17 cellular contexts compared by ENCODE assay signal in the genomic region with DNA sequence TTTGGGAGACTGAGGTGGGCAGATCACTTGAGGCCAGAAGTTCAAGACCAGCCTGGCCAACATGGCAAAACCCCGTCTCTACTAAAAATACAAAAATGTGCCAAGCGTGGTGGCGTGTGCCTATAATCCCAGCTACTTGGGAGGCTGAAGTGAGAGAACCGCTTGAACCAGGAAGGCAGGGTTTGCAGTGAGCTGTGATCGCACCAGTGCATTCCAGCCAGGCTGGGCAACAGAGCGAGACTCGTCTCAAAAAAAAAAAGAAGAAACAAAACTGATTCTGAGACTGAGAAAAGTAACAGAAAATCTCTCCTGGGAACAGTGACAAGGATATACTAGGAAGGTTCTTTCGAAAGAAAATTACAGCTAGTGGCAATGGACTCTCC. TPM values are rescaled to one million over a fixed set of nuclear protein-coding genes. Genes with fewer than 3 reads are reported as not detected.
DNase-seq lines count a peak whose midpoint lies in the region; ATAC-seq lines count a peak whose summit lies in the region.
"Had no signal": no experiment of that assay in that cellular context is flagged by ENCODE, and none has a peak within 500 bp of the region (broad histone marks: within the 10 kb centered on the region; RNA-seq: fewer than 3 reads in every experiment).

No MANE protein-coding gene starts in this region.

- peaks cover 0 to 28% (median 7%) of the 10 kb centered on the region in 11 experiments; a peak in 12 of 22 replicates for H3K36me3 ChIP-seq in BLaER1 treated with 17β-estradiol and CSF1 and Interleukin-3, amounts not matched to agents 10 nM and 100 nM
- H3K36me3 ChIP-seq: right atrium auricular region had no signal

- no peaks in the 10 kb centered on the region for H3K9me3 Mint-ChIP-seq in immature natural killer cell
- no peaks in the 10 kb centered on the region for H3K9me3 Mint-ChIP-seq in activated CD4-positive, alpha-beta T cell treated with anti-CD3 and anti-CD28 coated beads, Interleukin-2, amount 10 ng/mL, durations not matched to agents 7 days and 5 days
- H3K9me3 Mint-ChIP-seq: brain, nephron had no signal

- H3K9ac ChIP-seq in BLaER1 treated with 17β-estradiol and CSF1 and Interleukin-3, amounts not matched to agents 10 nM and 100 nM, result peak overlapping the region in 10 of 11 experiments; percentile 27 to 71 (median 64); a peak in 17 of 22 replicates

- ATAC-seq in GM19035 (IDR thresholded peaks at IDR 0.05; ENCODE audit: unreplicated experiment) (peak; percentile 41), HG03342 (IDR thresholded peaks at IDR 0.05; ENCODE audit: unreplicated experiment) (peak; percentile 47), HG02610 (IDR thresholded peaks at IDR 0.05; ENCODE audit: unreplicated experiment) (no peak), GM19397 (IDR thresholded peaks at IDR 0.05; ENCODE audit: unreplicated experiment) (no peak)
- ATAC-seq: PC-3 had no signal

- peaks cover 74 to 95% (median 89%) of the 10 kb centered on the region in 10 experiments for H3K4me1 ChIP-seq in BLaER1 treated with 17β-estradiol and CSF1 and Interleukin-3, amounts not matched to agents 10 nM and 100 nM

- no peak overlapping the region for H3K4me3 ChIP-seq in BLaER1 treated with 17β-estradiol and CSF1 and Interleukin-3, amounts not matched to agents 10 nM and 100 nM
- H3K4me3 ChIP-seq: right atrium auricular region had no signal

- peak overlapping the region; percentile 15 to 91 (median 82); a peak in 21 of 22 replicates for H3K27ac ChIP-seq in BLaER1 treated with 17β-estradiol and CSF1 and Interleukin-3, amounts not matched to agents 10 nM and 100 nM

- H3K4me2 ChIP-seq in BLaER1 treated with 17β-estradiol and CSF1 and Interleukin-3, amounts not matched to agents 10 nM and 100 nM, result peak overlapping the region; percentile 56 to 94 (median 85)

- DNase-seq in immature natural killer cell (no peak), DMS79 (lab: John Stamatoyannopoulos, UW) (no peak)
- DNase-seq in activated CD4-positive, alpha-beta T cell treated with anti-CD3 and anti-CD28 coated beads, Interleukin-2, amount 10 ng/mL, durations not matched to agents 7 days and 5 days, result no peak
- DNase-seq: ACHN, activated gamma-delta T cell treated with Interleukin-2 at 50 U/mL for 16 hours, NCI-H1436, PC-3 had no signal

- H4K20me1 ChIP-seq in BLaER1 treated with 17β-estradiol and CSF1 and Interleukin-3, amounts not matched to agents 10 nM and 100 nM, result peaks cover 0 to 97% (median 6%) of the 10 kb centered on the region in 11 experiments; a peak in 11 of 22 replicates

- POLR2A ChIA-PET in activated CD4-positive, alpha-beta T cell treated with anti-CD3 and anti-CD28 coated beads, Interleukin-2, amount 10 ng/mL, durations not matched to agents 7 days and 5 days (lab: Charles Lee), result no interaction called here

- H3K36me3 Mint-ChIP-seq in immature natural killer cell, result no peaks in the 10 kb centered on the region
- H3K36me3 Mint-ChIP-seq in activated CD4-positive, alpha-beta T cell treated with anti-CD3 and anti-CD28 coated beads, Interleukin-2, amount 10 ng/mL, durations not matched to agents 7 days and 5 days (ENCODE audit: low read depth), result peaks cover 2% of the 10 kb centered on the region

- H3K27me3 Mint-ChIP-seq in immature natural killer cell (ENCODE audit: low read depth in 3 of 3), result no peaks in the 10 kb centered on the region
- no peaks in the 10 kb centered on the region for H3K27me3 Mint-ChIP-seq in activated CD4-positive, alpha-beta T cell treated with anti-CD3 and anti-CD28 coated beads, Interleukin-2, amount 10 ng/mL, durations not matched to agents 7 days and 5 days
- H3K27me3 Mint-ChIP-seq: brain had no signal

- CTCF ChIA-PET in activated CD4-positive, alpha-beta T cell treated with anti-CD3 and anti-CD28 coated beads, Interleukin-2, amount 10 ng/mL, durations not matched to agents 7 days and 5 days (lab: Charles Lee), result interaction anchor here (1.4 kb wide), 1 partner anchor 11 kb away, joined by 4 read pairs; no protein-coding TSS in a partner anchor

- peaks cover 0 to 8% (median 0%) of the 10 kb centered on the region in 11 experiments; a peak in 2 of 22 replicates for H3K9me3 ChIP-seq in BLaER1 treated with 17β-estradiol and CSF1 and Interleukin-3, amounts not matched to agents 10 nM and 100 nM (replicated peaks in 1 of 11)
- H3K9me3 ChIP-seq: right atrium auricular region had no signal

- peak overlapping the region in 2 of 6 donors; percentile 36 to 56 for H3K27ac Mint-ChIP-seq in immature natural killer cell
- no peak overlapping the region for H3K27ac Mint-ChIP-seq in activated CD4-positive, alpha-beta T cell treated with anti-CD3 and anti-CD28 coated beads, Interleukin-2, amount 10 ng/mL, durations not matched to agents 7 days and 5 days
- H3K27ac Mint-ChIP-seq: nephron had no signal

- H3K4me3 Mint-ChIP-seq in immature natural killer cell, result peak overlapping the region in 3 of 5 donors; percentile 12 to 66 (median 13)
- H3K4me3 Mint-ChIP-seq in activated CD4-positive, alpha-beta T cell treated with anti-CD3 and anti-CD28 coated beads, Interleukin-2, amount 10 ng/mL, durations not matched to agents 7 days and 5 days, result no peak overlapping the region
- H3K4me3 Mint-ChIP-seq: brain, nephron had no signal

- H3K4me1 Mint-ChIP-seq in immature natural killer cell, result peaks cover 59 to 78% of the 10 kb centered on the region in 2 donors
- peaks cover 28% of the 10 kb centered on the region for H3K4me1 Mint-ChIP-seq in activated CD4-positive, alpha-beta T cell treated with anti-CD3 and anti-CD28 coated beads, Interleukin-2, amount 10 ng/mL, durations not matched to agents 7 days and 5 days

- H3K27me3 ChIP-seq in BLaER1 treated with 17β-estradiol and CSF1 and Interleukin-3, amounts not matched to agents 10 nM and 100 nM, result no peaks in the 10 kb centered on the region
- H3K27me3 ChIP-seq: right atrium auricular region had no signal

RNA-seq across cellular contexts. Expression of gene USP48, which starts 20.9 kb away (rescaled TPM):
- polyA plus RNA-seq in immature natural killer cell, result 10 to 100 TPM; 24.9 to 31.8 (median 26.3) TPM
- 10 to 100 TPM; 70.9 to 80.6 TPM for total RNA-seq in activated CD4-positive, alpha-beta T cell treated with anti-CD3 and anti-CD28 coated beads, Interleukin-2, amount 10 ng/mL, durations not matched to agents 7 days and 5 days

RNA-seq across cellular contexts. Expression of gene LDLRAD2, which starts 50.1 kb away (rescaled TPM):
- polyA plus RNA-seq in immature natural killer cell, result under 1 TPM in 2 of 3 donors, not detected in 1; 0.12 to 0.29 TPM
- not detected for total RNA-seq in activated CD4-positive, alpha-beta T cell treated with anti-CD3 and anti-CD28 coated beads, Interleukin-2, amount 10 ng/mL, durations not matched to agents 7 days and 5 days
- total RNA-seq: fibroblast of lung, NCI-H460, PC-3, right atrium auricular region had no signal
- polyA plus RNA-seq: fibroblast of lung had no signal

Comparison
In these comparisons a context has a peak if more than half of its experiments do, and no peak if none do; other contexts are left out.
1. ATAC-seq: peak in GM19035 (single experiment) and HG03342 (single experiment); none in HG02610 (single experiment) and GM19397 (single experiment).